17 cellular contexts compared by ENCODE assay signal in the genomic region with DNA sequence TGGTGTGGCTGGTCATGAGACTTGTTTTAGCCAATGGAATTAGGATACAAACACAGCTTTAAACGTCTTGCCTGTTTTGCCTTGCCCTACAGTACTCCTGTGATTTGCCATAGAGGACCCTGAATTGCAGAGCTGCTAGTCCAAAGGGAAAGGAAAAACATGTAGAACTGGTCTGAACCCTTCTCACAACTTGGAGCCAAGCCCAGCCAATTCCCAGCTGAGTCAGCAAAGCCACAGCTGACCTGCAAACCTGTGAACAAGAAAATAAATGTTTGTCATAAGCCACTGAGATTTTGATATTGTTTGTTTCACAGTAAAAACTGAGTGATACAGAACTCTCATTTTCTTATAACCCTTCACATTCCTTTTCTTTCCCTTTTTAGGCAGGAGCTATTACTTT.
"Had no signal": no experiment of that assay in that cellular context is flagged by ENCODE, and none has a peak within 500 bp of the region (broad histone marks: within the 10 kb centered on the region; RNA-seq: fewer than 3 reads in every experiment).

No MANE protein-coding gene starts in this region.

- H3K4me1 Mint-ChIP-seq: brain; naive thymus-derived CD8-positive, alpha-beta T cell; stimulated activated naive B cell treated with anti-CD40 and anti-IgM and Interleukin-4, amounts not matched to agents 10 μg/mL and 1 μg/mL and 100 μg/mL, for 72 hours; WTC11 had no signal

- H3K27ac Mint-ChIP-seq: activated CD8-positive, alpha-beta T cell treated with anti-CD3 and anti-CD28 coated beads, Interleukin-2, amount 10 ng/mL, durations not matched to agents 7 days and 5 days; activated naive CD8-positive, alpha-beta T cell; brain; naive thymus-derived CD8-positive, alpha-beta T cell; stimulated activated naive B cell treated with anti-CD40 and anti-IgM and Interleukin-4, amounts not matched to agents 10 μg/mL and 1 μg/mL and 100 μg/mL, for 72 hours; T-helper 1 cell treated with Interleukin-12 subunit alpha and Interleukin-12 subunit beta and Interleukin-4 antibody, amounts not matched to agents 30 μg/mL and 1 μg/mL, for 36 hours; WTC11 had no signal

- H3K36me3 ChIP-seq: neutrophil had no signal

- DNase-seq: activated CD4-positive, alpha-beta T cell treated with anti-CD3 and anti-CD28 coated beads for 48 hours; activated CD8-positive, alpha-beta memory T cell treated with anti-CD3 and anti-CD28 coated beads, Interleukin-2, amount 50 U/mL, for 4 hours; activated CD8-positive, alpha-beta T cell treated with anti-CD3 and anti-CD28 coated beads, Interleukin-2, amount 10 ng/mL, durations not matched to agents 7 days and 5 days; activated gamma-delta T cell treated with Interleukin-2 at 50 U/mL for 16 hours; activated T-cell treated with anti-CD3 and anti-CD28 coated beads, Interleukin-2, amount 50 U/mL, for 48 hours; effector CD8-positive, alpha-beta T cell; foreskin melanocyte; naive thymus-derived CD8-positive, alpha-beta T cell; stimulated activated CD4-positive, alpha-beta T cell treated with anti-CD3 and anti-CD28 coated beads, Interleukin-2, amount 100 ng/mL, for 48 hours; stimulated activated naive B cell treated with anti-CD40 and anti-IgM and Interleukin-4, amounts not matched to agents 10 μg/mL and 1 μg/mL and 100 μg/mL, for 72 hours; trophoblast cell had no signal

- H3K27me3 Mint-ChIP-seq: activated naive CD8-positive, alpha-beta T cell; naive thymus-derived CD8-positive, alpha-beta T cell; stimulated activated naive B cell treated with anti-CD40 and anti-IgM and Interleukin-4, amounts not matched to agents 10 μg/mL and 1 μg/mL and 100 μg/mL, for 72 hours had no signal

- H3K36me3 Mint-ChIP-seq: activated naive CD8-positive, alpha-beta T cell; brain; naive thymus-derived CD8-positive, alpha-beta T cell; stimulated activated naive B cell treated with anti-CD40 and anti-IgM and Interleukin-4, amounts not matched to agents 10 μg/mL and 1 μg/mL and 100 μg/mL, for 72 hours had no signal

- H3K4me3 Mint-ChIP-seq: activated CD8-positive, alpha-beta T cell treated with anti-CD3 and anti-CD28 coated beads, Interleukin-2, amount 10 ng/mL, durations not matched to agents 7 days and 5 days; activated naive CD8-positive, alpha-beta T cell; brain; naive thymus-derived CD8-positive, alpha-beta T cell; stimulated activated naive B cell treated with anti-CD40 and anti-IgM and Interleukin-4, amounts not matched to agents 10 μg/mL and 1 μg/mL and 100 μg/mL, for 72 hours; T-helper 1 cell treated with Interleukin-12 subunit alpha and Interleukin-12 subunit beta and Interleukin-4 antibody, amounts not matched to agents 30 μg/mL and 1 μg/mL, for 36 hours; WTC11 had no signal

- H3K27ac ChIP-seq: neutrophil, parathyroid adenoma had no signal

- ATAC-seq: activated CD8-positive, alpha-beta T cell treated with anti-CD3 and anti-CD28 coated beads, Interleukin-2, amount 10 ng/mL, durations not matched to agents 7 days and 5 days; naive thymus-derived CD8-positive, alpha-beta T cell; stimulated activated naive B cell treated with anti-CD40 and anti-IgM and Interleukin-4, amounts not matched to agents 10 μg/mL and 1 μg/mL and 100 μg/mL, for 72 hours; WTC11 had no signal

- H3K9me3 ChIP-seq: neutrophil had no signal

- H3K27me3 ChIP-seq: neutrophil had no signal
